In the genomic region with DNA sequence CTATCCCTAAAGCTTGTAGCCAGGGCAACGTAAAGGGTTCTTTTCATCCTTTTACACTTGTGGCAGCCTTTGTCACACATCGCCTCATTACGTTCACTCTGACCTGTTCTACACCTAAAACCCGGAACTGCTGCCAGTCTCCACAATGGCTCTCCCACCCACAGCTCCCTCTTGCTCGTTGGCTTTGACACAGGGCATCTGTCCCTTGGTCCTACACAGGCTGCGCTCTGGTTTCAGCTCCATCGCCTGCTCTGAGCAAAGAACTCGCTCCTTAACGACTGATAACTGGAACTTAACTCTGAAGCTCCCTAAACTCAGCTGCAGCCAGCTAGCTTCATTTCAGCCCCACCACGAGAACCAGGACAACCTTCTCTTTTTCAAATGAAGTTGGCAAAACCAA, we compare ENCODE assay signal across 17 cellular contexts.
DNase-seq lines count a peak whose midpoint lies in the region; ATAC-seq and TF ChIP-seq lines count a peak whose summit lies in the region.
"Had no signal": no experiment of that assay in that cellular context is flagged by ENCODE, and none has a peak within 500 bp of the region (broad histone marks: within the 10 kb centered on the region; RNA-seq: fewer than 3 reads in every experiment).

No MANE protein-coding gene starts in this region.

- H3K27ac ChIP-seq in neural progenitor cell = no peak overlapping the region

- H3K4me2 ChIP-seq in neural progenitor cell = no peak overlapping the region

- peaks cover 13% of the 10 kb centered on the region for H3K4me1 Mint-ChIP-seq in neural progenitor cell
- H3K4me1 Mint-ChIP-seq in naive thymus-derived CD8-positive, alpha-beta T cell = no peaks in the 10 kb centered on the region
- H3K4me1 Mint-ChIP-seq: B cell had no signal

- no peak overlapping the region for H3K4me3 ChIP-seq in neural progenitor cell
- H3K4me3 ChIP-seq: MG63 had no signal

- H3K9me3 Mint-ChIP-seq in neural progenitor cell = no peaks in the 10 kb centered on the region
- H3K9me3 Mint-ChIP-seq in naive thymus-derived CD8-positive, alpha-beta T cell = peaks cover 0 to 14% (median 4%) of the 10 kb centered on the region in 9 donors
- H3K9me3 Mint-ChIP-seq: CD4-positive, alpha-beta T cell had no signal

- no peaks in the 10 kb centered on the region for H3K27me3 ChIP-seq in neural progenitor cell
- H3K27me3 ChIP-seq: MG63 had no signal

- peak; percentile 3 for DNase-seq in Daoy (ENCODE audit: low read depth)
- peak; percentile 48 for DNase-seq in NCI-H1694 treated with DMSO at 0.1 percent for 48 hours (lab: John Stamatoyannopoulos, UW)
- DNase-seq in cerebellar cortex (ENCODE audit: low spot score) = peak; percentile 55
- DNase-seq in neural progenitor cell (ENCODE audit: low spot score) = peak; percentile 2
- no peak for DNase-seq in stimulated activated CD4-positive, alpha-beta T cell treated with anti-CD3 and anti-CD28 coated beads, Interleukin-4, amount 100 ng/mL, for 1 hour
- DNase-seq in naive thymus-derived CD8-positive, alpha-beta T cell = no peak
- DNase-seq: Calu3; CD4-positive, alpha-beta T cell; DND-41; MG63; NCI-H1092 treated with DMSO at 0.1 percent for 48 hours; NCI-H2029; NCI-H226; OCI-M1; RPMI8226 had no signal

- H3K9ac ChIP-seq in neural progenitor cell = no peak overlapping the region

- H3K36me3 Mint-ChIP-seq in neural progenitor cell = no peaks in the 10 kb centered on the region
- peaks cover 0 to 4% (median 0%) of the 10 kb centered on the region in 3 donors for H3K36me3 Mint-ChIP-seq in naive thymus-derived CD8-positive, alpha-beta T cell

- H3K4me3 Mint-ChIP-seq in neural progenitor cell = peak overlapping the region; percentile 30
- no peak overlapping the region for H3K4me3 Mint-ChIP-seq in naive thymus-derived CD8-positive, alpha-beta T cell
- H3K4me3 Mint-ChIP-seq: B cell; CD4-positive, alpha-beta T cell had no signal

- H2AFZ ChIP-seq in neural progenitor cell (replicated peaks) = no peak overlapping the region

- H3K36me3 ChIP-seq in neural progenitor cell = no peaks in the 10 kb centered on the region
- H3K36me3 ChIP-seq: MG63 had no signal

- POLR2A ChIA-PET in naive thymus-derived CD8-positive, alpha-beta T cell (lab: Charles Lee) = no interaction called here

- H3K27ac Mint-ChIP-seq in neural progenitor cell = peak overlapping the region; percentile 38
- H3K27ac Mint-ChIP-seq in naive thymus-derived CD8-positive, alpha-beta T cell = no peak overlapping the region
- H3K27ac Mint-ChIP-seq: B cell; CD4-positive, alpha-beta T cell had no signal

- peaks cover 10% of the 10 kb centered on the region for H3K4me1 ChIP-seq in neural progenitor cell

- H3K27me3 Mint-ChIP-seq in neural progenitor cell (ENCODE audit: insufficient read depth, low read depth) = no peaks in the 10 kb centered on the region
- no peaks in the 10 kb centered on the region for H3K27me3 Mint-ChIP-seq in naive thymus-derived CD8-positive, alpha-beta T cell
- H3K27me3 Mint-ChIP-seq: B cell; CD4-positive, alpha-beta T cell had no signal

- TF ChIP-seq CTCF in neural progenitor cell (IDR thresholded peaks at IDR 0.05) = no peak

- ATAC-seq in GM19324 (IDR thresholded peaks at IDR 0.05; ENCODE audit: low FRiP score, unreplicated experiment) = no peak
- no peak for ATAC-seq in naive thymus-derived CD8-positive, alpha-beta T cell

- H3K9me3 ChIP-seq in neural progenitor cell (ENCODE audit: low read depth) = no peaks in the 10 kb centered on the region
- H3K9me3 ChIP-seq: MG63 had no signal

- no peaks in the 10 kb centered on the region for H4K20me1 ChIP-seq in neural progenitor cell (ENCODE audit: low read depth)

- H3K79me2 ChIP-seq in neural progenitor cell (ENCODE audit: low read depth) = no peaks in the 10 kb centered on the region

- H3F3A ChIP-seq in neural progenitor cell (ENCODE audit: low read depth) = no peaks in the 10 kb centered on the region

Comparison
In these comparisons a context has a peak if more than half of its experiments do, and no peak if none do; other contexts are left out.
1. DNase-seq: peak in Daoy (single experiment), NCI-H1694 treated with DMSO at 0.1 percent for 48 hours (single experiment), cerebellar cortex (single experiment) and neural progenitor cell (single experiment); none in stimulated activated CD4-positive, alpha-beta T cell treated with anti-CD3 and anti-CD28 coated beads, Interleukin-4, amount 100 ng/mL, for 1 hour (single experiment) and naive thymus-derived CD8-positive, alpha-beta T cell (0 of 10).